Comparison of ENCODE assay signal across 26 cellular contexts in genomic region chr19:9702186-9702585, GRCh38.
"Had no signal": no experiment of that assay in that cellular context is flagged by ENCODE, and none has a peak within 500 bp of the region (broad histone marks: within the 10 kb centered on the region; RNA-seq: fewer than 3 reads in every experiment).

No MANE protein-coding gene starts in this region.

- H3K9me3 ChIP-seq: Peyer's patch, SJCRH30 had no signal

- H3K36me3 Mint-ChIP-seq: brain had no signal

- H3K4me1 Mint-ChIP-seq: brain, IgD-negative memory B cell had no signal

- ATAC-seq: activated CD4-positive, CD25-positive, alpha-beta regulatory T cell treated with anti-CD3 and anti-CD28 coated beads, Interleukin-2, amount 50 U/mL, for 24 hours; activated CD8-positive, alpha-beta T cell treated with anti-CD3 and anti-CD28 coated beads for 36 hours; activated naive CD4-positive, alpha-beta T cell treated with anti-CD3 and anti-CD28 coated beads, Interleukin-2, amount 50 U/mL, for 72 hours had no signal

- DNase-seq: activated CD4-positive, alpha-beta T cell treated with anti-CD3 and anti-CD28 coated beads for 4 hours; activated effector memory CD4-positive, alpha-beta T cell treated with anti-CD3 and anti-CD28 coated beads, Interleukin-2, amount 50 U/mL, for 16 hours; activated naive CD4-positive, alpha-beta T cell treated with Interleukin-2 at 50 U/mL for 16 hours; activated T-cell treated with anti-CD3 and anti-CD28 coated beads, Interleukin-2, amount 50 U/mL, for 24 hours; amygdala; NCI-H1105; NCI-H1436; NCI-H1694 treated with DMSO at 0.1 percent for 48 hours; NCI-H2029 treated with DMSO at 0.1 percent for 48 hours; NCI-H446; NCI-H524; NCI-H82; NK-92 treated with Interleukin-12 subunit alpha and Interleukin-12 subunit beta, amount 100 ng/mL, for 24 hours; Peyer's patch; Right ventricle myocardium superior; SJCRH30 had no signal

- H3K27ac Mint-ChIP-seq: activated T-cell treated with anti-CD3 and anti-CD28 coated beads, Interleukin-2, amount 50 U/mL, for 24 hours; activated T-helper 1 cell treated with anti-CD3 and anti-CD28 coated beads, Interleukin-12 subunit alpha, Interleukin-12 subunit beta, Interleukin-2, Interleukin-4 antibody, amounts not matched to agents 30 ng/mL and 10 ng/mL and 1 ng/mL, durations not matched to agents 14 hours and 24 hours and 36 hours; brain; T-helper 1 cell treated with Interleukin-12 subunit alpha and Interleukin-12 subunit beta and Interleukin-4 antibody, amounts not matched to agents 30 μg/mL and 1 μg/mL, for 36 hours had no signal

- H3K27ac ChIP-seq: cardiac muscle cell, Peyer's patch, RWPE1, SJCRH30 had no signal

- H3K27me3 ChIP-seq: cardiac muscle cell, MG63, Peyer's patch, SJCRH30 had no signal

- H3K4me1 ChIP-seq: Peyer's patch, SJCRH30 had no signal

- H3K36me3 ChIP-seq: cardiac muscle cell, MG63, Peyer's patch, SJCRH30 had no signal

- H3K4me3 ChIP-seq: cardiac muscle cell, MG63, Peyer's patch, SJCRH30 had no signal

- H3K27me3 Mint-ChIP-seq: IgD-negative memory B cell had no signal

- H3K4me3 Mint-ChIP-seq: activated CD8-positive, alpha-beta T cell treated with anti-CD3 and anti-CD28 coated beads for 36 hours; activated T-cell treated with anti-CD3 and anti-CD28 coated beads, Interleukin-2, amount 50 U/mL, for 24 hours; activated T-helper 1 cell treated with anti-CD3 and anti-CD28 coated beads, Interleukin-12 subunit alpha, Interleukin-12 subunit beta, Interleukin-2, Interleukin-4 antibody, amounts not matched to agents 30 ng/mL and 10 ng/mL and 1 ng/mL, durations not matched to agents 14 hours and 24 hours and 36 hours; brain; T-helper 1 cell treated with Interleukin-12 subunit alpha and Interleukin-12 subunit beta and Interleukin-4 antibody, amounts not matched to agents 30 μg/mL and 1 μg/mL, for 36 hours had no signal
